Comparison of ENCODE assay signal across 9 cellular contexts in genomic region chr10:78552261-78552811, GRCh38.
DNase-seq lines count a peak whose midpoint lies in the region; ATAC-seq and TF ChIP-seq lines count a peak whose summit lies in the region.
"Had no signal": no experiment of that assay in that cellular context is flagged by ENCODE, and none has a peak within 500 bp of the region (broad histone marks: within the 10 kb centered on the region; RNA-seq: fewer than 3 reads in every experiment).

No MANE protein-coding gene starts in this region.

- DNase-seq in ELF-1 (ENCODE audit: low read depth, low spot score), result peak; percentile 45
- DNase-seq in coronary artery (ENCODE audit: low spot score), result peak; percentile 87
- DNase-seq in smooth muscle cell (lab: John Stamatoyannopoulos, UW; ENCODE audit: unreplicated experiment), result no peak
- DNase-seq in SIG-M5 treated with dmso at 0.1 percent for 504 hours (lab: John Stamatoyannopoulos, UW; ENCODE audit: unreplicated experiment), result no peak
- no peak for DNase-seq in activated gamma-delta T cell (lab: John Stamatoyannopoulos, UW)
- DNase-seq: naive thymus-derived CD4-positive, alpha-beta T cell had no signal

- H3K27me3 ChIP-seq in liver (ENCODE audit: control insufficient read depth in 4 of 4, insufficient read depth in 4 of 4, low read length in 3 of 4) (no peaks in the 10 kb centered on the region), smooth muscle cell (ENCODE audit: low read depth) (no peaks in the 10 kb centered on the region)

- ATAC-seq in GM19455 (IDR thresholded peaks at IDR 0.05; ENCODE audit: unreplicated experiment) (no peak), HG03521 (IDR thresholded peaks at IDR 0.05; ENCODE audit: unreplicated experiment) (no peak)
- ATAC-seq: naive thymus-derived CD4-positive, alpha-beta T cell had no signal

- no peaks in the 10 kb centered on the region for H3K9me3 ChIP-seq in liver (ENCODE audit: control insufficient read depth in 4 of 4, low read length in 3 of 4)
- H3K9me3 ChIP-seq in smooth muscle cell (replicated peaks; ENCODE audit: low read depth), result no peaks in the 10 kb centered on the region

- H3K4me3 ChIP-seq in coronary artery, result peak overlapping the region; percentile 18
- H3K4me3 ChIP-seq in liver (ENCODE audit: low read depth in 1 of 3, low read length in 3 of 3), result no peak overlapping the region
- H3K4me3 ChIP-seq in smooth muscle cell, result no peak overlapping the region

- peak overlapping the region; percentile 58 for H2AFZ ChIP-seq in smooth muscle cell (ENCODE audit: low read depth)

- no peaks in the 10 kb centered on the region for H4K20me1 ChIP-seq in smooth muscle cell (ENCODE audit: low read depth)

- H3K27ac ChIP-seq in coronary artery, result peak overlapping the region; percentile 39 to 86
- no peak overlapping the region for H3K27ac ChIP-seq in liver (ENCODE audit: low read depth in 1 of 2, low read length in 2 of 2)
- no peak overlapping the region for H3K27ac ChIP-seq in smooth muscle cell (ENCODE audit: low read depth)

- H3K4me2 ChIP-seq in smooth muscle cell, result peak overlapping the region; percentile 48

- peak in 1 of 2 donors; percentile 16 for TF ChIP-seq RAD21 in liver (IDR thresholded peaks at IDR 0.05)

- H3K9ac ChIP-seq in liver (ENCODE audit: low read depth in 1 of 2, low read length in 2 of 2) (no peak overlapping the region), smooth muscle cell (ENCODE audit: low read depth) (no peak overlapping the region)

- WGBS in liver, result 67% methylated on average over 7 of the region's 7 CpGs
- 26% methylated on average over 7 of the region's 7 CpGs for WGBS in smooth muscle cell (ENCODE audit: low lambda C conversion rate)

- H3K79me2 ChIP-seq in smooth muscle cell (ENCODE audit: low read depth), result no peaks in the 10 kb centered on the region

- H3K4me1 ChIP-seq in liver (ENCODE audit: control insufficient read depth in 4 of 4, insufficient read depth in 4 of 4, low read length in 3 of 4) (peaks cover 0 to 14% (median 11%) of the 10 kb centered on the region in 4 donors), smooth muscle cell (ENCODE audit: low read depth) (peaks cover 30% of the 10 kb centered on the region)

- H3K36me3 ChIP-seq in liver (ENCODE audit: control insufficient read depth in 4 of 4, insufficient read depth in 3 of 4, low read depth in 1 of 4, low read length in 3 of 4) (no peaks in the 10 kb centered on the region), smooth muscle cell (ENCODE audit: low read depth) (no peaks in the 10 kb centered on the region)

- no peaks in the 10 kb centered on the region for H3F3A ChIP-seq in smooth muscle cell (ENCODE audit: low read depth)

- no peak for TF ChIP-seq CTCF in coronary artery (IDR thresholded peaks at IDR 0.05)
- TF ChIP-seq CTCF in liver (IDR thresholded peaks at IDR 0.05; ENCODE audit: low read depth, low read length, missing input control), result no peak
- no peak for TF ChIP-seq CTCF in smooth muscle cell (IDR thresholded peaks at IDR 0.05; ENCODE audit: borderline replicate concordance, insufficient read depth, poor library complexity, severe bottlenecking)

TF ChIP-seq in liver, 16 proteins besides CTCF, POLR2A, EP300 and RAD21:
- TF ChIP-seq RXRA (IDR thresholded peaks at IDR 0.05) (peak in 1 of 2 donors; percentile 20), FOXA2 (IDR thresholded peaks at IDR 0.05) (no peak), ZBTB33 (IDR thresholded peaks at IDR 0.05) (no peak), YY1 (IDR thresholded peaks at IDR 0.05) (no peak), TAF1 (conservative IDR thresholded peaks at IDR 0.05) (no peak), HNF4A (conservative IDR thresholded peaks at IDR 0.05) (no peak), GABPA (IDR thresholded peaks at IDR 0.05 in 1 of 2, conservative IDR thresholded peaks at IDR 0.05 in 1 of 2) (peak in 1 of 2 donors; percentile 16), NR2F2 (IDR thresholded peaks at IDR 0.05) (peak; percentile 69), EGR1 (IDR thresholded peaks at IDR 0.05; ENCODE audit: low read depth in 2 of 2) (no peak)

Comparison
In these comparisons a context has a peak if more than half of its experiments do, and no peak if none do; other contexts are left out.
1. DNase-seq: peak in ELF-1 (single experiment) and coronary artery (single experiment); none in smooth muscle cell (single experiment), SIG-M5 treated with dmso at 0.1 percent for 504 hours (single experiment) and activated gamma-delta T cell (single experiment).
2. H3K27ac ChIP-seq: peak in coronary artery (2 of 2); none in liver (0 of 2) and smooth muscle cell (single experiment).